28 cellular contexts compared by ENCODE assay signal in genomic region chr17:60713619-60714018, GRCh38.
"Had no signal": no experiment of that assay in that cellular context is flagged by ENCODE, and none has a peak within 500 bp of the region (broad histone marks: within the 10 kb centered on the region; RNA-seq: fewer than 3 reads in every experiment).

No MANE protein-coding gene starts in this region.

- DNase-seq: naive thymus-derived CD4-positive, alpha-beta T cell; natural killer cell; occipital lobe; ovary; posterior cingulate gyrus; psoas muscle; right cardiac atrium; right lobe of liver; sigmoid colon; small intestine; stimulated activated CD4-positive, alpha-beta T cell treated with anti-CD3 and anti-CD28 coated beads, Interleukin-15, amount 100 ng/mL, for 24 hours; stimulated activated CD4-positive, alpha-beta T cell treated with anti-CD3 and anti-CD28 coated beads, Interleukin-2, amount 100 ng/mL, for 24 hours; stimulated activated CD4-positive, alpha-beta T cell treated with anti-CD3 and anti-CD28 coated beads, Interleukin-2, amount 100 ng/mL, for 48 hours; stimulated activated CD4-positive, alpha-beta T cell treated with anti-CD3 and anti-CD28 coated beads, Interleukin-4, amount 100 ng/mL, for 24 hours; stimulated activated naive B cell treated with anti-CD40 and anti-IgM and Interleukin-4, amounts not matched to agents 10 μg/mL and 1 μg/mL and 100 μg/mL, for 72 hours; stimulated activated naive CD8-positive, alpha-beta T cell treated with anti-CD3 and anti-CD28 coated beads, Interleukin-15, amount 100 ng/mL, for 72 hours; stimulated activated naive CD8-positive, alpha-beta T cell treated with anti-CD3 and anti-CD28 coated beads, Interleukin-15, Interleukin-2, amounts not matched to agents 100 U/mL and 50 U/mL, for 24 hours; thyroid gland; trophoblast cell; upper lobe of left lung; uterus had no signal

- H3K27ac Mint-ChIP-seq: naive thymus-derived CD4-positive, alpha-beta T cell; natural killer cell; neural progenitor cell; progenitor cell of endocrine pancreas; stimulated activated effector memory CD8-positive, alpha-beta T cell treated with anti-CD3 and anti-CD28 coated beads, Interleukin-12 subunit alpha, Interleukin-12 subunit beta, amount 100 ng/mL, for 72 hours; stimulated activated naive B cell treated with anti-CD40 and anti-IgM and Interleukin-4, amounts not matched to agents 10 μg/mL and 1 μg/mL and 100 μg/mL, for 72 hours; stimulated activated naive CD8-positive, alpha-beta T cell treated with anti-CD3 and anti-CD28 coated beads, Interleukin-15, amount 100 ng/mL, for 72 hours had no signal

- FAIRE-seq: small intestine had no signal

- H3K9me3 Mint-ChIP-seq: naive thymus-derived CD4-positive, alpha-beta T cell; natural killer cell; nephron; neural progenitor cell; stimulated activated effector memory CD8-positive, alpha-beta T cell treated with anti-CD3 and anti-CD28 coated beads, Interleukin-12 subunit alpha, Interleukin-12 subunit beta, amount 100 ng/mL, for 72 hours; stimulated activated naive B cell treated with anti-CD40 and anti-IgM and Interleukin-4, amounts not matched to agents 10 μg/mL and 1 μg/mL and 100 μg/mL, for 72 hours; stimulated activated naive CD8-positive, alpha-beta T cell treated with anti-CD3 and anti-CD28 coated beads, Interleukin-15, amount 100 ng/mL, for 72 hours had no signal

- H3K36me3 Mint-ChIP-seq: natural killer cell had no signal

- H3K27ac ChIP-seq: neural progenitor cell, ovary, parathyroid adenoma, psoas muscle, right lobe of liver, sigmoid colon, thoracic aorta, thyroid gland, tibial nerve, upper lobe of left lung, uterus had no signal

- H3K4me3 Mint-ChIP-seq: naive thymus-derived CD4-positive, alpha-beta T cell; natural killer cell; nephron; neural progenitor cell; stimulated activated effector memory CD8-positive, alpha-beta T cell treated with anti-CD3 and anti-CD28 coated beads, Interleukin-12 subunit alpha, Interleukin-12 subunit beta, amount 100 ng/mL, for 72 hours; stimulated activated naive B cell treated with anti-CD40 and anti-IgM and Interleukin-4, amounts not matched to agents 10 μg/mL and 1 μg/mL and 100 μg/mL, for 72 hours; stimulated activated naive CD8-positive, alpha-beta T cell treated with anti-CD3 and anti-CD28 coated beads, Interleukin-15, amount 100 ng/mL, for 72 hours had no signal

- H3K4me1 Mint-ChIP-seq: natural killer cell; nephron; neural progenitor cell; stimulated activated effector memory CD8-positive, alpha-beta T cell treated with anti-CD3 and anti-CD28 coated beads, Interleukin-12 subunit alpha, Interleukin-12 subunit beta, amount 100 ng/mL, for 72 hours; stimulated activated naive B cell treated with anti-CD40 and anti-IgM and Interleukin-4, amounts not matched to agents 10 μg/mL and 1 μg/mL and 100 μg/mL, for 72 hours; stimulated activated naive CD8-positive, alpha-beta T cell treated with anti-CD3 and anti-CD28 coated beads, Interleukin-15, amount 100 ng/mL, for 72 hours had no signal

- H3K27me3 Mint-ChIP-seq: naive thymus-derived CD4-positive, alpha-beta T cell; progenitor cell of endocrine pancreas; stimulated activated naive B cell treated with anti-CD40 and anti-IgM and Interleukin-4, amounts not matched to agents 10 μg/mL and 1 μg/mL and 100 μg/mL, for 72 hours; stimulated activated naive CD8-positive, alpha-beta T cell treated with anti-CD3 and anti-CD28 coated beads, Interleukin-15, amount 100 ng/mL, for 72 hours had no signal
